ENCODE assay signal across 15 cellular contexts in genomic region chr2:242038166-242038927, GRCh38.
A peak's percentile ranks its signal among the peaks of the same experiment; 100 is the strongest.
DNase-seq lines count a peak whose midpoint lies in the region; ATAC-seq, FAIRE-seq and TF ChIP-seq lines count a peak whose summit lies in the region.
"Had no signal": no experiment of that assay in that cellular context is flagged by ENCODE, and none has a peak within 500 bp of the region (broad histone marks: within the 10 kb centered on the region; RNA-seq: fewer than 3 reads in every experiment).

No MANE protein-coding gene starts in this region.

- no CpG with 5 or more reads among the region's 20 CpGs for WGBS in neuronal stem cell (ENCODE audit: extremely low coverage in 2 of 2, insufficient read length in 2 of 2, insufficient replicate concordance in 1 of 2), 2 donors

- H4K91ac ChIP-seq in neuronal stem cell (ENCODE audit: low read depth, low read length, poor library complexity): no peak overlapping the region

- H3K14ac ChIP-seq in neuronal stem cell (ENCODE audit: low read length): no peak overlapping the region

- intact Hi-C loops in head of caudate nucleus (cut with DNase I): no loop called here

- no peak for ATAC-seq in GM21367 (IDR thresholded peaks at IDR 0.05; ENCODE audit: unreplicated experiment)

- no peak overlapping the region for H3K18ac ChIP-seq in neuronal stem cell (ENCODE audit: low read length)

- H3K4me3 ChIP-seq in BLaER1: no peak overlapping the region
- H3K4me3 ChIP-seq in neuronal stem cell (ENCODE audit: low read length in 2 of 2): no peak overlapping the region
- H3K4me3 ChIP-seq: MG63 had no signal

- H2AK5ac ChIP-seq in neuronal stem cell (ENCODE audit: low read depth, low read length): peak overlapping the region; percentile 8

- no peak for FAIRE-seq in D721Med (lab: Jason Lieb, UNC)
- FAIRE-seq: RCC 7860 had no signal

- H3K4ac ChIP-seq in neuronal stem cell (ENCODE audit: low read length): no peak overlapping the region

- peaks cover 5% of the 10 kb centered on the region for H3K79me1 ChIP-seq in neuronal stem cell (ENCODE audit: low read depth, low read length)

- no peak overlapping the region for H2AFZ ChIP-seq in neuronal stem cell (ENCODE audit: low read length)

- no peak overlapping the region for H2BK12ac ChIP-seq in neuronal stem cell (ENCODE audit: low read length)

- H3K9ac ChIP-seq in BLaER1 (no peak overlapping the region), neuronal stem cell (ENCODE audit: low read depth, low read length, poor library complexity) (no peak overlapping the region)

- no peak overlapping the region for H3K23ac ChIP-seq in neuronal stem cell (ENCODE audit: low read depth, low read length, poor library complexity)

- H4K8ac ChIP-seq in neuronal stem cell (ENCODE audit: low read depth, low read length): no peak overlapping the region

- H3K4me1 ChIP-seq in BLaER1 (peaks cover 15% of the 10 kb centered on the region), neuronal stem cell (ENCODE audit: control insufficient read depth in 2 of 2, insufficient read depth in 1 of 2, low read depth in 1 of 2, low read length in 2 of 2) (no peaks in the 10 kb centered on the region)

- H3K27ac ChIP-seq in BLaER1 (no peak overlapping the region), neuronal stem cell (replicated peaks; ENCODE audit: low read length) (no peak overlapping the region)

- no peak overlapping the region for H2BK5ac ChIP-seq in neuronal stem cell (ENCODE audit: low read length)

- no peak overlapping the region for H2BK15ac ChIP-seq in neuronal stem cell (ENCODE audit: low read length)

- no peak overlapping the region for H2BK120ac ChIP-seq in neuronal stem cell (ENCODE audit: low read depth, low read length)

- H4K20me1 ChIP-seq in BLaER1: no peaks in the 10 kb centered on the region

- no peaks in the 10 kb centered on the region; the same call in 1 of the 2 replicates for H3K27me3 ChIP-seq in BLaER1
- H3K27me3 ChIP-seq in neuronal stem cell (ENCODE audit: control insufficient read depth in 3 of 3, insufficient read depth in 3 of 3, low read depth in 1 of 3, low read length in 3 of 3): peaks cover 0 to 42% (median 0%) of the 10 kb centered on the region in 3 experiments
- H3K27me3 ChIP-seq: MG63 had no signal

- H3K36me3 ChIP-seq in BLaER1 (no peaks in the 10 kb centered on the region), neuronal stem cell (replicated peaks in 1 of 2; ENCODE audit: control insufficient read depth in 2 of 2, insufficient read depth in 2 of 2, low read length in 2 of 2) (no peaks in the 10 kb centered on the region)
- H3K36me3 ChIP-seq: MG63 had no signal

- no peak for TF ChIP-seq CTCF in D721Med (IDR thresholded peaks at IDR 0.05; ENCODE audit: insufficient read depth, missing control alignments)

- DNase-seq in NCI-H526 treated with DMSO at 0.1 percent for 48 hours (lab: John Stamatoyannopoulos, UW) (peak; percentile 10), head of caudate nucleus (peak in 41 of 42 donors; percentile 40 to 86 (median 67)), neuronal stem cell (ENCODE audit: low spot score) (no peak), NCI-H2227 (lab: John Stamatoyannopoulos, UW; ENCODE audit: unreplicated experiment) (no peak), D721Med (ENCODE audit: insufficient read length, low spot score) (no peak)
- DNase-seq in stimulated activated CD4-positive, alpha-beta T cell treated with anti-CD3 and anti-CD28 coated beads, Interleukin-2, amount 100 ng/mL, for 24 hours: no peak
- DNase-seq: CD4-positive, CD25-positive, alpha-beta regulatory T cell; GF-D8; MG63; NCI-H1105; NCI-H187; SHP77 treated with DMSO at 0.1 percent for 48 hours had no signal

- H3K9me3 ChIP-seq in BLaER1 (peaks cover 28% of the 10 kb centered on the region), neuronal stem cell (replicated peaks in 1 of 2; ENCODE audit: control insufficient read depth in 2 of 2, insufficient read depth in 1 of 2, low read depth in 1 of 2, low read length in 2 of 2) (no peaks in the 10 kb centered on the region)
- H3K9me3 ChIP-seq: MG63 had no signal

- H3K4me2 ChIP-seq in BLaER1: peak overlapping the region; percentile 39
- no peak overlapping the region for H3K4me2 ChIP-seq in neuronal stem cell (ENCODE audit: insufficient read depth, low read length, poor library complexity, severe bottlenecking)

Comparison
In these comparisons a context has a peak if more than half of its experiments do, and no peak if none do; other contexts are left out.
1. DNase-seq: peak in NCI-H526 treated with DMSO at 0.1 percent for 48 hours (single experiment) and head of caudate nucleus (41 of 42); none in neuronal stem cell (single experiment), NCI-H2227 (single experiment), D721Med (single experiment) and stimulated activated CD4-positive, alpha-beta T cell treated with anti-CD3 and anti-CD28 coated beads, Interleukin-2, amount 100 ng/mL, for 24 hours (0 of 2).